21 cellular contexts compared by ENCODE assay signal in genomic region chr6:38783436-38784228, GRCh38.
A peak's percentile ranks its signal among the peaks of the same experiment; 100 is the strongest.
DNase-seq lines count a peak whose midpoint lies in the region; ATAC-seq and TF ChIP-seq lines count a peak whose summit lies in the region.
"Had no signal": no experiment of that assay in that cellular context is flagged by ENCODE, and none has a peak within 500 bp of the region (broad histone marks: within the 10 kb centered on the region; RNA-seq: fewer than 3 reads in every experiment).

No MANE protein-coding gene starts in this region.

- H3K36me3 ChIP-seq in HUES48 (ENCODE audit: control insufficient read depth, insufficient read depth, low read length): no peaks in the 10 kb centered on the region
- H3K36me3 ChIP-seq in SU-DHL-6 (ENCODE audit: low read length): no peaks in the 10 kb centered on the region
- no peaks in the 10 kb centered on the region for H3K36me3 ChIP-seq in thyroid gland
- H3K36me3 ChIP-seq: Peyer's patch, stomach had no signal

- H3F3A ChIP-seq in SU-DHL-6 (ENCODE audit: insufficient read depth): peaks cover 16% of the 10 kb centered on the region; the same call in 1 of the 2 replicates

- intact Hi-C loops in thyroid gland (cut with DNase I): no loop called here

- no peak overlapping the region for H3K27ac ChIP-seq in HUES48 (ENCODE audit: low read depth, low read length)
- H3K27ac ChIP-seq in SU-DHL-6 (ENCODE audit: low read depth, low read length): peak overlapping the region; percentile 85
- H3K27ac ChIP-seq in thyroid gland: no peak overlapping the region
- H3K27ac ChIP-seq: dorsolateral prefrontal cortex, Peyer's patch, stomach, VCaP had no signal

- TF ChIP-seq CTCF in SU-DHL-6 (IDR thresholded peaks at IDR 0.05; ENCODE audit: insufficient read depth, low read length, poor library complexity, severe bottlenecking) (no peak), thyroid gland (IDR thresholded peaks at IDR 0.05) (no peak)

- no peak overlapping the region for H3K9ac ChIP-seq in HUES48 (ENCODE audit: low read depth, low read length)
- H3K9ac ChIP-seq in SU-DHL-6 (ENCODE audit: low read length): peak overlapping the region; percentile 41

- 22 to 31% methylated on average over 11 of the region's 11 CpGs for WGBS in thyroid gland, 2 donors

- H3K9me3 ChIP-seq in HUES48 (ENCODE audit: control insufficient read depth, insufficient read depth, low read length) (no peaks in the 10 kb centered on the region), SU-DHL-6 (ENCODE audit: insufficient read depth, low read length) (no peaks in the 10 kb centered on the region), thyroid gland (no peaks in the 10 kb centered on the region)
- H3K9me3 ChIP-seq: Peyer's patch, stomach had no signal

- no peaks in the 10 kb centered on the region for H4K20me1 ChIP-seq in SU-DHL-6 (ENCODE audit: low read depth, low read length)

- DNase-seq in iPS-NIHi7 (ENCODE audit: extremely low spot score) (peak; percentile 38), thyroid gland (peak; percentile 13 to 35), NOMO-1 (lab: John Stamatoyannopoulos, UW; ENCODE audit: unreplicated experiment in 2 of 2) (no peak), EL (no peak)
- DNase-seq: activated CD4-positive, alpha-beta memory T cell treated with anti-CD3 and anti-CD28 coated beads for 36 hours; activated naive CD4-positive, alpha-beta T cell treated with Interleukin-2 at 50 U/mL for 16 hours; activated T-cell treated with anti-CD3 and anti-CD28 coated beads for 4 hours; AML-193; amygdala; DND-41; dorsolateral prefrontal cortex; natural killer cell; NCI-H1417 treated with DMSO at 0.1 percent for 48 hours; Peyer's patch; stimulated activated CD4-positive, alpha-beta T cell treated with anti-CD3 and anti-CD28 coated beads, Interleukin-4, amount 100 ng/mL, for 4 hours; stomach; T-helper 2 cell had no signal

- no peaks in the 10 kb centered on the region for H3K27me3 ChIP-seq in HUES48 (ENCODE audit: control insufficient read depth, insufficient read depth, low read length)
- H3K27me3 ChIP-seq in SU-DHL-6 (ENCODE audit: low read length): no peaks in the 10 kb centered on the region
- no peaks in the 10 kb centered on the region for H3K27me3 ChIP-seq in thyroid gland
- H3K27me3 ChIP-seq: Peyer's patch had no signal

- H3K79me2 ChIP-seq in SU-DHL-6 (ENCODE audit: insufficient read depth, low read length): no peaks in the 10 kb centered on the region

- H3K9me2 ChIP-seq in SU-DHL-6 (replicated peaks; ENCODE audit: insufficient read depth, low read length): no peaks in the 10 kb centered on the region

- H3K4me1 ChIP-seq in HUES48 (ENCODE audit: control insufficient read depth, insufficient read depth, low read length) (peaks cover 19% of the 10 kb centered on the region), thyroid gland (peaks cover 0 to 9% of the 10 kb centered on the region in 2 donors)
- H3K4me1 ChIP-seq: Peyer's patch, stomach had no signal

- TF ChIP-seq POLR2A in thyroid gland (IDR thresholded peaks at IDR 0.05): no peak

- H3K4me3 ChIP-seq in HUES48 (ENCODE audit: low read depth, low read length) (0 out of 2 replicates have a peak overlapping the region, but pooled peaks have one; percentile 8), SU-DHL-6 (ENCODE audit: insufficient read depth, low read length, poor library complexity, severe bottlenecking) (peak overlapping the region; percentile 23), thyroid gland (replicated peaks in 1 of 3) (no peak overlapping the region)
- H3K4me3 ChIP-seq: dorsolateral prefrontal cortex, Peyer's patch, stomach had no signal

- H2AFZ ChIP-seq in SU-DHL-6 (ENCODE audit: low read depth, low read length, severe bottlenecking): peak overlapping the region; percentile 44

- no peak for ATAC-seq in GM21526 (IDR thresholded peaks at IDR 0.05; ENCODE audit: low FRiP score, unreplicated experiment)
- ATAC-seq: natural killer cell had no signal

- peak overlapping the region; percentile 57 for H3K4me2 ChIP-seq in SU-DHL-6 (ENCODE audit: low read depth, low read length, poor library complexity, severe bottlenecking)

Comparison
In these comparisons a context has a peak if more than half of its experiments do, and no peak if none do; other contexts are left out.
1. H3K4me3 ChIP-seq: peak in HUES48 (single experiment) and SU-DHL-6 (single experiment); none in thyroid gland (0 of 3).
2. DNase-seq: peak in iPS-NIHi7 (single experiment) and thyroid gland (2 of 2); none in NOMO-1 (0 of 2) and EL (single experiment).